ENCODE assay signal across 30 cellular contexts in the genomic region with DNA sequence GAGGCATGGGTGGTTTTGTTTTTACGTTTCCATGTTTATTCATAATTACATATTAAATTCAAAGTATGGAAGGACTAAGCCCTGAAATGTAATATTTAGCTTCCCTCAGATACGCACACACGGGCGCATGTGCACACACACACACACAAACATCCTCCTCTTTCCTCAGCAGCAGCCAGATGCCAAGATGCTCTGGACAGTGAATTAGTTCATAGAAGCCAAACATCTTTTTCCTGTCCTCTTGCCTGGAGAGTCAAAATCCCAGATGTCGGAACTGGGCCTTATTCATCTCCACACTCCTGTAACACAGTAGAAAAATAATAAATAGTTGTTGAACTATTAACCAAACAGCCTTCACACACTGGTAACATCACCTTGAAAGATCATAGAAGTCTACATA.
"Had no signal": no experiment of that assay in that cellular context is flagged by ENCODE, and none has a peak within 500 bp of the region (broad histone marks: within the 10 kb centered on the region; RNA-seq: fewer than 3 reads in every experiment).

No MANE protein-coding gene starts in this region.

- ATAC-seq: activated CD4-positive, CD25-positive, alpha-beta regulatory T cell treated with anti-CD3 and anti-CD28 coated beads, Interleukin-2, amount 50 U/mL, for 24 hours; activated CD8-positive, alpha-beta T cell treated with anti-CD3 and anti-CD28 coated beads for 36 hours; activated T-cell treated with anti-CD3 and anti-CD28 coated beads, Interleukin-2, amount 50 U/mL, for 4 hours; activated T-helper 17 cell treated with anti-CD3 and anti-CD28 coated beads, Interleukin-2, amount 50 U/mL, for 72 hours; effector memory CD8-positive, alpha-beta T cell; foreskin keratinocyte; gastrocnemius medialis; T-helper 17 cell had no signal

- DNase-seq: activated B cell treated with CpG ODN at 0.5 μM for 24 hours; activated CD4-positive, alpha-beta T cell treated with anti-CD3 and anti-CD28 coated beads for 48 hours; activated CD4-positive, alpha-beta T cell treated with anti-CD3 and anti-CD28 coated beads, Interleukin-2, amount 50 U/mL, for 1 hour; activated CD4-positive, alpha-beta T cell treated with anti-CD3 and anti-CD28 coated beads, Interleukin-2, amount 50 U/mL, for 48 hours; activated CD8-positive, alpha-beta memory T cell treated with anti-CD3 and anti-CD28 coated beads for 24 hours; activated CD8-positive, alpha-beta T cell treated with anti-CD3 and anti-CD28 coated beads for 36 hours; activated effector memory CD4-positive, alpha-beta T cell treated with Interleukin-2 at 50 U/mL for 16 hours; activated gamma-delta T cell treated with Interleukin-2 at 50 U/mL for 16 hours; activated naive CD4-positive, alpha-beta T cell treated with anti-CD3 and anti-CD28 coated beads, Interleukin-2, amount 50 U/mL, for 16 hours; activated naive CD4-positive, alpha-beta T cell treated with Interleukin-2 at 50 U/mL for 16 hours; activated T-cell treated with anti-CD3 and anti-CD28 coated beads, Interleukin-2, amount 50 U/mL, for 4 hours; amniotic stem cell; anterior cingulate cortex; brain microvascular endothelial cell; caudate nucleus; cortex of kidney; dermis blood vessel endothelial cell; effector CD4-positive, alpha-beta T cell; effector memory CD8-positive, alpha-beta T cell; erythroblast; foreskin keratinocyte; gastrocnemius medialis; glutamatergic neuron; T-helper 1 cell; T-helper 17 cell; T1000; WERI-Rb-1 had no signal

- H3K4me3 ChIP-seq: esophagus muscularis mucosa, gastrocnemius medialis had no signal
